ENCODE assay signal across 16 cellular contexts in the genomic region with DNA sequence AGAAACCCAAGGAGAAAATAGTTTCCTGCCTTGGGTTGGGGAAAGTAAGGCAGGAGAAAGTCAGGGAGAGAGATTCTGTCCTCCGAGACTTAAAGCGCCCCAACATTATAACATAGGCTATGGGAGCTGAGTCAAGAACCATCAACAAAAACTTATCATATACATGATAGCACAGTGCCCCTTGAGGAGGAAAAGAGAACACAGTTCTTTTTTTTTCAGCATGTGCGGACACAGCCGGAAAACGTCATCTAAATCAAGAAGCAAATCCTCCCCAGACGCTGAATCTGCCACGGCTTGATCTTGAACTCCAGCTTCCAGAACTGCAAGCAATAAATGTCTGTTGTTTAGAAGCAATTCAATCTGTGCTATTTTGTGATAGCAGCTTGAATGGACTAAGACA.
DNase-seq lines count a peak whose midpoint lies in the region; ATAC-seq, FAIRE-seq and TF ChIP-seq lines count a peak whose summit lies in the region.
"Had no signal": no experiment of that assay in that cellular context is flagged by ENCODE, and none has a peak within 500 bp of the region (broad histone marks: within the 10 kb centered on the region; RNA-seq: fewer than 3 reads in every experiment).

No MANE protein-coding gene starts in this region.

- H3K4me2 ChIP-seq in H1 (ENCODE audit: insufficient read depth in 1 of 2, low read depth in 2 of 2, low read length in 2 of 2) (no peak overlapping the region), smooth muscle cell (peak overlapping the region; percentile 82)
- H3K4me2 ChIP-seq: BLaER1 treated with 17β-estradiol and CSF1 and Interleukin-3, amounts not matched to agents 10 nM and 100 nM had no signal

- no peak overlapping the region for H3K14ac ChIP-seq in H1 (ENCODE audit: insufficient read length)

- H3K36me3 ChIP-seq in H1 (ENCODE audit: control insufficient read depth in 2 of 4, insufficient read depth in 4 of 4, low read length in 3 of 4) (no peaks in the 10 kb centered on the region), smooth muscle cell (ENCODE audit: low read depth) (no peaks in the 10 kb centered on the region), esophagus muscularis mucosa (no peaks in the 10 kb centered on the region)
- H3K36me3 ChIP-seq: BLaER1 treated with 17β-estradiol and CSF1 and Interleukin-3, amounts not matched to agents 10 nM and 100 nM; heart left ventricle; thoracic aorta had no signal

- H3K4me1 Mint-ChIP-seq in activated naive CD4-positive, alpha-beta T cell treated with anti-CD3 and anti-CD28 coated beads for 36 hours (ENCODE audit: low read depth), result no peaks in the 10 kb centered on the region

- H3K79me2 ChIP-seq in H1 (ENCODE audit: control insufficient read depth in 1 of 2, insufficient read depth in 2 of 2, low read length in 2 of 2), result no peaks in the 10 kb centered on the region
- H3K79me2 ChIP-seq in smooth muscle cell (ENCODE audit: low read depth), result no peaks in the 10 kb centered on the region

- H3K9me3 Mint-ChIP-seq in activated naive CD4-positive, alpha-beta T cell treated with anti-CD3 and anti-CD28 coated beads for 36 hours, result no peaks in the 10 kb centered on the region
- H3K9me3 Mint-ChIP-seq in activated naive CD4-positive, alpha-beta T cell treated with anti-CD3 and anti-CD28 coated beads, Interleukin-2, amount 50 U/mL, for 72 hours, result peaks cover 0 to 4% of the 10 kb centered on the region in 2 donors
- H3K9me3 Mint-ChIP-seq: dendritic cell treated with granulocyte-macrophage colony-stimulating factor and Interleukin-4, amounts not matched to agents 40 ng/mL and 50 ng/mL, for 4 days had no signal

- H2AK5ac ChIP-seq in H1 (ENCODE audit: low read depth, low read length), result no peak overlapping the region

- no peak overlapping the region for H3K4ac ChIP-seq in H1 (replicated peaks; ENCODE audit: insufficient read length, low read depth, low read length)

- H2AFZ ChIP-seq in H1 (ENCODE audit: low read length), result no peak overlapping the region
- peak overlapping the region; percentile 99 for H2AFZ ChIP-seq in smooth muscle cell (ENCODE audit: low read depth)

- H2BK120ac ChIP-seq in H1 (replicated peaks; ENCODE audit: low read depth, low read length), result no peak overlapping the region

- POLR2A ChIA-PET in H1 (lab: Charles Lee; ENCODE audit: partially characterized antibody), result no interaction called here

- peaks cover 0 to 3% (median under 1%) of the 10 kb centered on the region in 4 experiments; a peak in 1 of 7 replicates for H3K4me1 ChIP-seq in H1 (replicated peaks in 1 of 4; ENCODE audit: control insufficient read depth in 3 of 4, insufficient read depth in 4 of 4, low read length in 3 of 4)
- H3K4me1 ChIP-seq in smooth muscle cell (ENCODE audit: low read depth), result peaks cover 4% of the 10 kb centered on the region
- H3K4me1 ChIP-seq in esophagus muscularis mucosa, result no peaks in the 10 kb centered on the region
- H3K4me1 ChIP-seq: BLaER1 treated with 17β-estradiol and CSF1 and Interleukin-3, amounts not matched to agents 10 nM and 100 nM; heart left ventricle had no signal

- H4K20me1 ChIP-seq in H1 (replicated peaks in 1 of 2; ENCODE audit: control insufficient read depth in 1 of 2, insufficient read depth in 2 of 2, low read length in 2 of 2), result no peaks in the 10 kb centered on the region
- no peaks in the 10 kb centered on the region for H4K20me1 ChIP-seq in smooth muscle cell (ENCODE audit: low read depth)
- H4K20me1 ChIP-seq: BLaER1 treated with 17β-estradiol and CSF1 and Interleukin-3, amounts not matched to agents 10 nM and 100 nM had no signal

- H3K27me3 Mint-ChIP-seq in activated naive CD4-positive, alpha-beta T cell treated with anti-CD3 and anti-CD28 coated beads for 36 hours (ENCODE audit: low read depth), result no peaks in the 10 kb centered on the region
- H3K27me3 Mint-ChIP-seq: dendritic cell treated with granulocyte-macrophage colony-stimulating factor and Interleukin-4, amounts not matched to agents 40 ng/mL and 50 ng/mL, for 4 days; naive thymus-derived CD4-positive, alpha-beta T cell had no signal

- no peak overlapping the region for H4K91ac ChIP-seq in H1 (replicated peaks; ENCODE audit: insufficient read length, low read length)

- H3K27ac ChIP-seq in H1 (ENCODE audit: low read depth, low read length) (no peak overlapping the region), smooth muscle cell (ENCODE audit: low read depth) (no peak overlapping the region), esophagus muscularis mucosa (replicated peaks in 1 of 4) (no peak overlapping the region)
- H3K27ac ChIP-seq: BLaER1 treated with 17β-estradiol and CSF1 and Interleukin-3, amounts not matched to agents 10 nM and 100 nM; heart left ventricle; thoracic aorta had no signal

- no peak overlapping the region for H3K56ac ChIP-seq in H1 (replicated peaks; ENCODE audit: insufficient read length, low read depth, low read length)

- no peaks in the 10 kb centered on the region for H3K36me3 Mint-ChIP-seq in activated naive CD4-positive, alpha-beta T cell treated with anti-CD3 and anti-CD28 coated beads for 36 hours (ENCODE audit: low read depth)
- no peaks in the 10 kb centered on the region for H3K36me3 Mint-ChIP-seq in activated naive CD4-positive, alpha-beta T cell treated with anti-CD3 and anti-CD28 coated beads, Interleukin-2, amount 50 U/mL, for 72 hours
- H3K36me3 Mint-ChIP-seq: naive thymus-derived CD4-positive, alpha-beta T cell had no signal

- no peak overlapping the region for H2BK15ac ChIP-seq in H1 (ENCODE audit: low read length)

- peak; percentile 99 for FAIRE-seq in H1 (lab: Jason Lieb, UNC)
- FAIRE-seq: GM12891 had no signal

- H3K4me3 ChIP-seq in H1 (ENCODE audit: extremely low read depth in 1 of 4, insufficient read depth in 2 of 4, low read depth in 3 of 4, low read length in 4 of 4) (no peak overlapping the region), smooth muscle cell (peak overlapping the region; percentile 26), esophagus muscularis mucosa (no peak overlapping the region)
- H3K4me3 ChIP-seq: BLaER1 treated with 17β-estradiol and CSF1 and Interleukin-3, amounts not matched to agents 10 nM and 100 nM; heart left ventricle; thoracic aorta had no signal

- TF ChIP-seq EP300 in H1 (IDR thresholded peaks at IDR 0.05; ENCODE audit: borderline replicate concordance in 1 of 2, low read depth in 2 of 2, low read length in 2 of 2) (no peak), esophagus muscularis mucosa (IDR thresholded peaks at IDR 0.05) (no peak)

- intact Hi-C loops in activated naive CD4-positive, alpha-beta T cell treated with anti-CD3 and anti-CD28 coated beads for 36 hours (cut with micrococcal nuclease), result no loop called here
- intact Hi-C loops in esophagus muscularis mucosa (cut with DNase I), result no loop called here

- H2BK12ac ChIP-seq in H1 (ENCODE audit: low read depth, low read length), result no peak overlapping the region

- no peak overlapping the region for H3K4me3 Mint-ChIP-seq in activated naive CD4-positive, alpha-beta T cell treated with anti-CD3 and anti-CD28 coated beads for 36 hours
- H3K4me3 Mint-ChIP-seq: dendritic cell treated with granulocyte-macrophage colony-stimulating factor and Interleukin-4, amounts not matched to agents 40 ng/mL and 50 ng/mL, for 4 days had no signal

- no peak overlapping the region for H4K8ac ChIP-seq in H1 (ENCODE audit: extremely low read depth, insufficient read depth, low read length)

- H3K9me3 ChIP-seq in H1 (ENCODE audit: insufficient read depth in 2 of 2, low read depth in 1 of 2, low read length in 1 of 2) (no peaks in the 10 kb centered on the region), smooth muscle cell (replicated peaks; ENCODE audit: low read depth) (no peaks in the 10 kb centered on the region), esophagus muscularis mucosa (no peaks in the 10 kb centered on the region)
- H3K9me3 ChIP-seq: heart left ventricle, thoracic aorta had no signal

- CTCF ChIA-PET in activated naive CD4-positive, alpha-beta T cell treated with anti-CD3 and anti-CD28 coated beads for 36 hours (lab: Charles Lee), result no interaction called here
- CTCF ChIA-PET in H1 (lab: Charles Lee; ENCODE audit: partially characterized antibody), result interaction anchor here (0.6 to 2.1 kb wide), 6 partner anchors 14 to 1680 kb away, joined by 3 to 10 read pairs (median 3); no protein-coding TSS in a partner anchor

- H3F3A ChIP-seq in smooth muscle cell (ENCODE audit: low read depth), result peaks cover 7% of the 10 kb centered on the region

- H3K18ac ChIP-seq in H1 (ENCODE audit: extremely low read depth, low read length), result no peak overlapping the region

- 86% methylated on average over 7 of the region's 7 CpGs; no CpG with 5 or more reads in 1 of the 2 experiments for WGBS in H1 (ENCODE audit: extremely low coverage in 1 of 2, insufficient coverage in 1 of 2, insufficient read length in 1 of 2, insufficient replicate concordance in 2 of 2, low coverage in 1 of 2, low lambda C conversion rate in 2 of 2, missing lambda C conversion rate in 1 of 2), 2 experiments
- WGBS in smooth muscle cell (ENCODE audit: low lambda C conversion rate), result 54% methylated on average over 7 of the region's 7 CpGs
- 41% methylated on average over 7 of the region's 7 CpGs for WGBS in esophagus muscularis mucosa

- H4K5ac ChIP-seq in H1 (ENCODE audit: insufficient read length, low read depth, low read length), result no peak overlapping the region

- H3K27ac Mint-ChIP-seq in activated naive CD4-positive, alpha-beta T cell treated with anti-CD3 and anti-CD28 coated beads for 36 hours, result no peak overlapping the region
- no peak overlapping the region for H3K27ac Mint-ChIP-seq in activated naive CD4-positive, alpha-beta T cell treated with anti-CD3 and anti-CD28 coated beads, Interleukin-2, amount 50 U/mL, for 72 hours
- H3K27ac Mint-ChIP-seq: dendritic cell treated with granulocyte-macrophage colony-stimulating factor and Interleukin-4, amounts not matched to agents 40 ng/mL and 50 ng/mL, for 4 days; naive thymus-derived CD4-positive, alpha-beta T cell had no signal

- peak; percentile 54 to 55 for TF ChIP-seq RAD21 in H1 (IDR thresholded peaks at IDR 0.05 in 1 of 2, conservative IDR thresholded peaks at IDR 0.05 in 1 of 2; ENCODE audit: low read depth in 2 of 2, low read length in 2 of 2)

- no peaks in the 10 kb centered on the region for H3K27me3 ChIP-seq in H1 (replicated peaks in 1 of 4; ENCODE audit: control insufficient read depth in 3 of 4, extremely low read depth in 1 of 4, insufficient read depth in 3 of 4, low read length in 3 of 4)
- H3K27me3 ChIP-seq in smooth muscle cell (ENCODE audit: low read depth), result no peaks in the 10 kb centered on the region
- H3K27me3 ChIP-seq in esophagus muscularis mucosa, result no peaks in the 10 kb centered on the region
- H3K27me3 ChIP-seq: BLaER1 treated with 17β-estradiol and CSF1 and Interleukin-3, amounts not matched to agents 10 nM and 100 nM; heart left ventricle had no signal

- TF ChIP-seq CTCF in H1 (IDR thresholded peaks at IDR 0.05; ENCODE audit: control extremely low read depth in 1 of 3, insufficient read depth in 1 of 3, low read depth in 1 of 3, low read length in 3 of 3) (peak in 2 of 3 experiments; percentile 13 to 35; a peak in 2 of 4 replicates), smooth muscle cell (IDR thresholded peaks at IDR 0.05; ENCODE audit: borderline replicate concordance, insufficient read depth, poor library complexity, severe bottlenecking) (peak; percentile 50), esophagus muscularis mucosa (IDR thresholded peaks at IDR 0.05) (peak in 1 of 3 experiments; percentile 4)

- H3K79me1 ChIP-seq in H1 (ENCODE audit: low read depth, low read length), result no peaks in the 10 kb centered on the region

- no peak for ATAC-seq in activated naive CD4-positive, alpha-beta T cell treated with anti-CD3 and anti-CD28 coated beads, Interleukin-2, amount 50 U/mL, for 72 hours
- ATAC-seq in GM19452 (IDR thresholded peaks at IDR 0.05; ENCODE audit: unreplicated experiment) (no peak), GM21529 (IDR thresholded peaks at IDR 0.05; ENCODE audit: unreplicated experiment) (no peak)
- ATAC-seq: heart left ventricle; naive thymus-derived CD4-positive, alpha-beta T cell had no signal

- no peak overlapping the region for H3K23ac ChIP-seq in H1 (ENCODE audit: insufficient read length)

- H2BK20ac ChIP-seq in H1 (ENCODE audit: low read length), result no peak overlapping the region

- TF ChIP-seq POLR2A in H1 (IDR thresholded peaks at IDR 0.05; ENCODE audit: control extremely low read depth in 1 of 2, low read depth in 2 of 2, low read length in 2 of 2) (no peak), esophagus muscularis mucosa (IDR thresholded peaks at IDR 0.05; ENCODE audit: low read depth) (no peak)

- 0 out of 2 replicates have a peak overlapping the region, but pooled peaks have one; percentile 44 for H2BK5ac ChIP-seq in H1 (ENCODE audit: low read depth, low read length)

- H3K23me2 ChIP-seq in H1 (ENCODE audit: low read depth, low read length), result no peaks in the 10 kb centered on the region

- no peak overlapping the region for H3K9ac ChIP-seq in H1 (replicated peaks in 1 of 4; ENCODE audit: extremely low read depth in 1 of 4, low read depth in 3 of 4, low read length in 3 of 4)
- H3K9ac ChIP-seq in smooth muscle cell (ENCODE audit: low read depth), result no peak overlapping the region
- H3K9ac ChIP-seq: BLaER1 treated with 17β-estradiol and CSF1 and Interleukin-3, amounts not matched to agents 10 nM and 100 nM had no signal

- DNase-seq in activated naive CD4-positive, alpha-beta T cell treated with anti-CD3 and anti-CD28 coated beads for 36 hours, result peak; percentile 4
- no peak for DNase-seq in activated naive CD4-positive, alpha-beta T cell treated with anti-CD3 and anti-CD28 coated beads, Interleukin-2, amount 50 U/mL, for 72 hours (ENCODE audit: low spot score in 2 of 2)
- peak; percentile 12 for DNase-seq in NCI-H2171 treated with DMSO at 0.1 percent for 48 hours (lab: John Stamatoyannopoulos, UW)
- no peak for DNase-seq in H1 (ENCODE audit: low read depth in 1 of 2, low spot score in 2 of 2)
- no peak for DNase-seq in smooth muscle cell (lab: John Stamatoyannopoulos, UW; ENCODE audit: unreplicated experiment)
- DNase-seq in esophagus muscularis mucosa (ENCODE audit: extremely low spot score), result no peak
- DNase-seq: activated effector memory CD4-positive, alpha-beta T cell treated with anti-CD3 and anti-CD28 coated beads, Interleukin-2, amount 50 U/mL, for 16 hours; heart left ventricle; stimulated activated CD4-positive, alpha-beta T cell treated with anti-CD3 and anti-CD28 coated beads, Interleukin-4, amount 100 ng/mL, for 24 hours had no signal

Comparison
In these comparisons a context has a peak if more than half of its experiments do, and no peak if none do; other contexts are left out.
1. DNase-seq: peak in activated naive CD4-positive, alpha-beta T cell treated with anti-CD3 and anti-CD28 coated beads for 36 hours (single experiment) and NCI-H2171 treated with DMSO at 0.1 percent for 48 hours (single experiment); none in activated naive CD4-positive, alpha-beta T cell treated with anti-CD3 and anti-CD28 coated beads, Interleukin-2, amount 50 U/mL, for 72 hours (0 of 2), H1 (0 of 2), smooth muscle cell (single experiment) and esophagus muscularis mucosa (single experiment).